9 cellular contexts compared by ENCODE assay signal in the genomic region with DNA sequence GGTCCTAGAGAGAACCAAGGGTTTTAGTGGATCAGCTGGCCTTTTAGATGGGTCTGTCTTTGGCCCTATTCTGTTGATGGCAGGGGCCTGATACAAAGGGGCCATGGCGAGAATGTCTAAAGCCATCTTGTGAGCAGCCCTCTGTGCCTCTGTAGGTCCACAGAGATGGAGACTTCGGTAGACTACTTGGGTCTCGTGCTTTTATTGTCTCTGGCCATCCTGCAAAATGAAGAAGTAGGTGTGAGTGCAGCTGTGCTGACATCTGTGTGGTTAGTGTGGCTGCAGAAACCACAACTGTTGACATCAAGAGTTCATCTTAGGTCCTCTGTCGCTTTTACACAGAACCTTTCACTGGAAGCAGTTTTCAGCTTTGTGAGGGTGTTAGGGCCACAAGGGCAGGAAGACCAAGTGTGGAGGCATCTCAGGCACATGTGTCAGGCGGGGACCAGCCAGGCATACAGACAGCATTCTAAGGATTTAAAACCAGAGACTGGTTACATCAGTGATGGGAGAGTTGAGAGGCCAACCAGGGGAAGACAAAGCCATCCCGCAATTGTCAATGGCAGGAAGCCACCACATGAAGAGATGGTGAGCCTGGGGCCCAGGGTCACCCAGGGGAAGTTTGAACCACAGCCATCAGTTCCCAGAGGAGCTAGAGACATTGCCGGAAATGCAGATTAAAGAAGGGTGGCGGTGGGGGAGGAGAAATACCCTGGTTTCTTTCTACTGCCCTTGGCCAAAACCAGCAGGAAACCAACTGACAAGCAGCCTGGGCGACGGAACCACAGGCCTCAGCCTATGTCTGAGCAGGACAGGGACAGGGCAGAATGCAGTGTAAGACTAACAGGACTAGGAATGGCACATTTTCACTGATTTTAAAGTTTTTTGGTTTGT. TPM values are rescaled to one million over a fixed set of nuclear protein-coding genes. Genes with fewer than 3 reads are reported as not detected.
DNase-seq lines count a peak whose midpoint lies in the region; ATAC-seq and TF ChIP-seq lines count a peak whose summit lies in the region.
"Had no signal": no experiment of that assay in that cellular context is flagged by ENCODE, and none has a peak within 500 bp of the region (broad histone marks: within the 10 kb centered on the region; RNA-seq: fewer than 3 reads in every experiment).

No MANE protein-coding gene starts in this region.

- H3K36me3 ChIP-seq in liver (ENCODE audit: control insufficient read depth in 4 of 4, insufficient read depth in 3 of 4, low read depth in 1 of 4, low read length in 3 of 4) = no peaks in the 10 kb centered on the region
- no peaks in the 10 kb centered on the region for H3K36me3 ChIP-seq in tibial nerve

- DNase-seq in NOMO-1 (lab: John Stamatoyannopoulos, UW; ENCODE audit: unreplicated experiment in 2 of 2) (peak; percentile 96 to 98), tibial nerve (ENCODE audit: low spot score in 2 of 2) (peak in 1 of 2 donors; percentile 47), glutamatergic neuron (no peak), NCI-H128 (lab: John Stamatoyannopoulos, UW; ENCODE audit: unreplicated experiment) (no peak)
- DNase-seq in activated T-cell treated with anti-CD3 and anti-CD28 coated beads, Interleukin-2, amount 50 U/mL, for 72 hours = peak; percentile 81 to 84

- H3K27me3 ChIP-seq in liver (ENCODE audit: control insufficient read depth in 4 of 4, insufficient read depth in 4 of 4, low read length in 3 of 4) (no peaks in the 10 kb centered on the region), tibial nerve (no peaks in the 10 kb centered on the region)

- 68% methylated on average over 10 of the region's 10 CpGs for WGBS in liver
- 65 to 72% methylated on average over 10 of the region's 10 CpGs for WGBS in tibial nerve, 2 donors

- H3K9me3 ChIP-seq in liver (ENCODE audit: control insufficient read depth in 4 of 4, low read length in 3 of 4) (no peaks in the 10 kb centered on the region), tibial nerve (no peaks in the 10 kb centered on the region)

- ATAC-seq in GM18511 (IDR thresholded peaks at IDR 0.05; ENCODE audit: unreplicated experiment) (peak; percentile 77), HG02610 (IDR thresholded peaks at IDR 0.05; ENCODE audit: unreplicated experiment) (peak; percentile 77)
- peak; percentile 91 for ATAC-seq in activated T-cell treated with anti-CD3 and anti-CD28 coated beads, Interleukin-2, amount 50 U/mL, for 72 hours (replicated peaks in 1 of 2)

- H3K4me1 ChIP-seq in liver (ENCODE audit: control insufficient read depth in 4 of 4, insufficient read depth in 4 of 4, low read length in 3 of 4) (peaks cover 0 to 8% (median 0%) of the 10 kb centered on the region in 4 donors), tibial nerve (peaks cover 0 to 18% (median 6%) of the 10 kb centered on the region in 4 donors)

- H3K36me3 Mint-ChIP-seq in activated T-cell treated with anti-CD3 and anti-CD28 coated beads, Interleukin-2, amount 50 U/mL, for 72 hours (ENCODE audit: insufficient read depth in 2 of 2) = peaks cover 3 to 11% of the 10 kb centered on the region in 2 donors
- H3K36me3 Mint-ChIP-seq in glutamatergic neuron (ENCODE audit: unreplicated experiment) = peaks cover 8% of the 10 kb centered on the region

- no peak for TF ChIP-seq POLR2A in tibial nerve (IDR thresholded peaks at IDR 0.05)

- no peaks in the 10 kb centered on the region for H3K27me3 Mint-ChIP-seq in activated T-cell treated with anti-CD3 and anti-CD28 coated beads, Interleukin-2, amount 50 U/mL, for 72 hours (ENCODE audit: low read depth)
- H3K27me3 Mint-ChIP-seq in glutamatergic neuron (ENCODE audit: unreplicated experiment) = peaks cover 4% of the 10 kb centered on the region

- peak overlapping the region; percentile 81 for H3K27ac Mint-ChIP-seq in activated T-cell treated with anti-CD3 and anti-CD28 coated beads, Interleukin-2, amount 50 U/mL, for 72 hours
- no peak overlapping the region for H3K27ac Mint-ChIP-seq in glutamatergic neuron (ENCODE audit: unreplicated experiment)

- peak overlapping the region; percentile 70 to 82 for H3K4me3 Mint-ChIP-seq in activated T-cell treated with anti-CD3 and anti-CD28 coated beads, Interleukin-2, amount 50 U/mL, for 72 hours
- H3K4me3 Mint-ChIP-seq in glutamatergic neuron (ENCODE audit: unreplicated experiment) = no peak overlapping the region

- peaks cover 73% of the 10 kb centered on the region for H3K4me1 Mint-ChIP-seq in activated T-cell treated with anti-CD3 and anti-CD28 coated beads, Interleukin-2, amount 50 U/mL, for 72 hours (ENCODE audit: low read depth)
- peaks cover 2% of the 10 kb centered on the region for H3K4me1 Mint-ChIP-seq in glutamatergic neuron (ENCODE audit: low read depth, unreplicated experiment)

- peaks cover 0 to 2% of the 10 kb centered on the region in 2 donors for H3K9me3 Mint-ChIP-seq in activated T-cell treated with anti-CD3 and anti-CD28 coated beads, Interleukin-2, amount 50 U/mL, for 72 hours
- peaks cover 4% of the 10 kb centered on the region for H3K9me3 Mint-ChIP-seq in glutamatergic neuron (ENCODE audit: unreplicated experiment)

- TF ChIP-seq EP300 in tibial nerve (IDR thresholded peaks at IDR 0.05) = peak in 1 of 2 donors; percentile 73

- TF ChIP-seq RAD21 in liver (IDR thresholded peaks at IDR 0.05) = no peak

- peak overlapping the region; percentile 11 to 42 for H3K27ac ChIP-seq in liver (ENCODE audit: low read depth in 1 of 2, low read length in 2 of 2)
- H3K27ac ChIP-seq in tibial nerve = peak overlapping the region in 3 of 4 donors; percentile 24 to 58 (median 30)

- H3K4me3 ChIP-seq in liver (ENCODE audit: low read depth in 1 of 3, low read length in 3 of 3) (no peak overlapping the region), tibial nerve (no peak overlapping the region)

- TF ChIP-seq CTCF in liver (IDR thresholded peaks at IDR 0.05; ENCODE audit: low read depth, low read length, missing input control) (no peak), tibial nerve (IDR thresholded peaks at IDR 0.05) (no peak), glutamatergic neuron (IDR thresholded peaks at IDR 0.05; ENCODE audit: partially characterized antibody, unreplicated experiment) (no peak)

- no peak overlapping the region for H3K9ac ChIP-seq in liver (ENCODE audit: low read depth in 1 of 2, low read length in 2 of 2)

TF ChIP-seq in liver, 16 proteins besides CTCF, POLR2A, EP300 and RAD21:
- TF ChIP-seq GABPA (IDR thresholded peaks at IDR 0.05 in 1 of 2, conservative IDR thresholded peaks at IDR 0.05 in 1 of 2) = no peak
- TF ChIP-seq RXRA (IDR thresholded peaks at IDR 0.05) = peak in 1 of 2 donors; percentile 16
- peak; percentile 76 for TF ChIP-seq NR2F2 (IDR thresholded peaks at IDR 0.05)
- peak; percentile 44 for TF ChIP-seq SP1 (IDR thresholded peaks at IDR 0.05)

RNA-seq across cellular contexts. Expression of gene TPCN1, which starts 13.0 kb away (rescaled TPM):
- total RNA-seq in activated T-cell treated with anti-CD3 and anti-CD28 coated beads, Interleukin-2, amount 50 U/mL, for 72 hours = 10 to 100 TPM; 74.7 to 84.0 TPM
- total RNA-seq in liver = 10 to 100 TPM; 11.1 to 19.2 TPM
- 10 to 100 TPM in 1 of 2 donors, 1 to 10 TPM in 1; 8.6 to 16.4 TPM for polyA plus RNA-seq in liver
- 10 to 100 TPM; 62.7 to 77.6 (median 69.8) TPM for total RNA-seq in tibial nerve
- total RNA-seq in glutamatergic neuron (ENCODE audit: unreplicated experiment) = 7.9 TPM

RNA-seq across cellular contexts. Expression of gene RITA1, which starts 22.8 kb away (rescaled TPM):
- 10 to 100 TPM; 21.3 to 25.1 TPM for total RNA-seq in activated T-cell treated with anti-CD3 and anti-CD28 coated beads, Interleukin-2, amount 50 U/mL, for 72 hours
- 10 to 100 TPM; 10.6 to 13.8 TPM for total RNA-seq in liver
- polyA plus RNA-seq in liver = 10 to 100 TPM; 16.0 to 18.1 TPM
- 10 to 100 TPM in 3 of 4 donors, 1 to 10 TPM in 1; 8.3 to 27.5 (median 14.1) TPM for total RNA-seq in tibial nerve
- total RNA-seq in glutamatergic neuron (ENCODE audit: unreplicated experiment) = 6.7 TPM

RNA-seq across cellular contexts. Expression of gene DDX54, which starts 23.0 kb away (rescaled TPM):
- total RNA-seq in activated T-cell treated with anti-CD3 and anti-CD28 coated beads, Interleukin-2, amount 50 U/mL, for 72 hours = 10 to 100 TPM; 81.4 to 82.7 TPM
- 10 to 100 TPM; 20.2 to 20.5 TPM for total RNA-seq in liver
- polyA plus RNA-seq in liver = 10 to 100 TPM; 22.8 to 28.4 TPM
- total RNA-seq in tibial nerve = 100 to 1,000 TPM in 1 of 4 donors, 10 to 100 TPM in 3; 49.4 to 105 (median 83.0) TPM
- 16.9 TPM for total RNA-seq in glutamatergic neuron (ENCODE audit: unreplicated experiment)

RNA-seq across cellular contexts. Expression of gene CFAP73, which starts 58.8 kb away (rescaled TPM):
- total RNA-seq in activated T-cell treated with anti-CD3 and anti-CD28 coated beads, Interleukin-2, amount 50 U/mL, for 72 hours = 1 to 10 TPM; 2.0 to 2.1 TPM
- total RNA-seq in liver (under 1 TPM in 1 of 2 donors, not detected in 1; 0.19 TPM), tibial nerve (not detected), glutamatergic neuron (ENCODE audit: unreplicated experiment) (not detected)
- under 1 TPM in 1 of 2 donors, not detected in 1; 0.18 TPM for polyA plus RNA-seq in liver
- total RNA-seq: lung microvascular endothelial cell had no signal

Comparison
In these comparisons a context has a peak if more than half of its experiments do, and no peak if none do; other contexts are left out.
1. DNase-seq: peak in NOMO-1 (2 of 2) and activated T-cell treated with anti-CD3 and anti-CD28 coated beads, Interleukin-2, amount 50 U/mL, for 72 hours (2 of 2); none in glutamatergic neuron (single experiment) and NCI-H128 (single experiment).
2. Peak in every context shown above with its lines, with median percentiles within 50 percentile points of each other: ATAC-seq.